ENCODE assay signal across 16 cellular contexts in the genomic region with DNA sequence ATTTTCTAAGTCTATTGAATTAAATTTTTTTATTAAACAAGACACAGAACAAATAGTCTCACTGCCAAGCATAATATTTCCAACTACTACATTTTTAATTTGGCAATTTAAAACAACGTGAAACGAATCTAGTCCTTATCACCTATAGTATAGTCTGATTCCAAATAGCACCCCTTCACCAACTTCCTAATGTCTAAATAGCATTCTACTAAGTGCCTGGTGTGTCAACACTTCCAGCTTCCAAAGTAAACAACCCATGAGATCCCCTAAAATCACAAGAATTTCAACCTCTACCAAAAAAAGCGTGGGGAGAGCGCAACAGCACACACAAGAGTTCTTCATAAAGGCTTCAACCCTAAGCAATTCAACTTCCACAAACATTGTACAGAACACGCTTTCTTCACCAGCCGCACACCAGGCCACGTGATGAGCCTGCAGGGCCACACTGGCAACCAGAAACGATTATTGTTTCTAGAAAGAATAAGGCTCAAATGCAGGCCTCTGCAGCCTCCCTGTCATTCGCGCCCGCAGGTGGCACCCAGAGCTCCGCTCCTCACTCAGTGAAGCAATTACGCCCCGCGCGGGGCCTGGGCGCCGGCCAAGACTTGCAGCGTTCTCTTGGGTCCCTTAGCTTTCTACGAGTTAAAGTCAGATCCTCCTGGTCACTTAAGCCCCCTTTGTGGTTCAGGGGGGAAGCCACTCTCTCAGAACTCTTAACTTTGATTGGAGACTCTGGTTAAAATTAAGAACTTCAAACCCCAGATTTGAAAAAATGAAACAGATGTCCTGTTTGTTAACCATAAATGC. TPM values are rescaled to one million over a fixed set of nuclear protein-coding genes. Genes with fewer than 3 reads are reported as not detected.
A peak's percentile ranks its signal among the peaks of the same experiment; 100 is the strongest.
DNase-seq lines count a peak whose midpoint lies in the region; ATAC-seq, FAIRE-seq and TF ChIP-seq lines count a peak whose summit lies in the region.
"Had no signal": no experiment of that assay in that cellular context is flagged by ENCODE, and none has a peak within 500 bp of the region (broad histone marks: within the 10 kb centered on the region; RNA-seq: fewer than 3 reads in every experiment).

No MANE protein-coding gene starts in this region.

- H3K9me3 ChIP-seq in neural cell (ENCODE audit: low read length) (no peaks in the 10 kb centered on the region), small intestine (ENCODE audit: control insufficient read depth, low read depth) (no peaks in the 10 kb centered on the region)
- H3K9me3 ChIP-seq: lower lobe of right lung had no signal

- no peaks in the 10 kb centered on the region for H3F3A ChIP-seq in neural cell (ENCODE audit: insufficient read depth, low read length, poor library complexity, severe bottlenecking)

- H3K4me1 ChIP-seq in small intestine (ENCODE audit: control insufficient read depth in 2 of 2, insufficient read depth in 1 of 2, low read depth in 1 of 2, low read length in 1 of 2), result peaks cover 0 to 3% of the 10 kb centered on the region in 2 donors

- H4K20me1 ChIP-seq in neural cell (ENCODE audit: insufficient read depth), result no peaks in the 10 kb centered on the region

- TF ChIP-seq RAD21 in neural cell (conservative IDR thresholded peaks at IDR 0.05), result no peak

- no peak overlapping the region for H2AFZ ChIP-seq in neural cell (ENCODE audit: low read depth, low read length)

- H3K79me2 ChIP-seq in neural cell (replicated peaks; ENCODE audit: insufficient read depth, low read length), result no peaks in the 10 kb centered on the region

- H3K36me3 ChIP-seq in neural cell (ENCODE audit: insufficient read depth, low read length) (no peaks in the 10 kb centered on the region), small intestine (ENCODE audit: control insufficient read depth in 2 of 2, insufficient read depth in 2 of 2, low read length in 2 of 2) (no peaks in the 10 kb centered on the region)
- H3K36me3 ChIP-seq: lower lobe of right lung, ovary, WERI-Rb-1 had no signal

- ATAC-seq in HG02571 (IDR thresholded peaks at IDR 0.05; ENCODE audit: unreplicated experiment), result peak; percentile 71
- ATAC-seq in GM19023 (IDR thresholded peaks at IDR 0.05; ENCODE audit: unreplicated experiment), result no peak
- ATAC-seq: Right ventricle myocardium inferior had no signal

- DNase-seq in DMS53 (lab: John Stamatoyannopoulos, UW) (peak; percentile 44), DMS53 treated with DMSO at 0.1 percent for 48 hours (lab: John Stamatoyannopoulos, UW; ENCODE audit: unreplicated experiment) (no peak), coronary artery (ENCODE audit: low spot score) (no peak), D721Med (ENCODE audit: insufficient read length, low spot score) (no peak), small intestine (no peak)
- DNase-seq: activated naive CD4-positive, alpha-beta T cell; Karpas-422; lower lobe of right lung; ovary; stimulated activated naive CD4-positive, alpha-beta T cell treated with Interleukin-2 at 50 U/mL for 16 hours; WERI-Rb-1 had no signal

- no peak overlapping the region for H3K27ac ChIP-seq in coronary artery
- no peak overlapping the region for H3K27ac ChIP-seq in neural cell (ENCODE audit: low read length)
- no peak overlapping the region for H3K27ac ChIP-seq in small intestine (ENCODE audit: low read depth in 1 of 2, low read length in 1 of 2)
- H3K27ac ChIP-seq: 22Rv1, lower lobe of right lung, ovary, WERI-Rb-1 had no signal

- WGBS in small intestine, 3 donors, result 7 to 14% (median 8%) methylated on average over 20 of the region's 20 CpGs

- TF ChIP-seq EP300 in neural cell (conservative IDR thresholded peaks at IDR 0.05; ENCODE audit: poor library complexity, severe bottlenecking), result no peak

- H3K4me3 ChIP-seq in coronary artery, result peak overlapping the region; percentile 47
- no peak overlapping the region for H3K4me3 ChIP-seq in neural cell (ENCODE audit: low read length)
- no peak overlapping the region for H3K4me3 ChIP-seq in small intestine (ENCODE audit: low read depth in 1 of 2, low read length in 2 of 2)
- H3K4me3 ChIP-seq: lower lobe of right lung, ovary had no signal

- no peaks in the 10 kb centered on the region for H3K9me2 ChIP-seq in neural cell (ENCODE audit: insufficient read depth, low read length)

- H3K27me3 ChIP-seq in neural cell (ENCODE audit: insufficient read depth, low read depth, low read length), result peaks cover 94% of the 10 kb centered on the region
- H3K27me3 ChIP-seq in small intestine (ENCODE audit: control insufficient read depth in 2 of 2, insufficient read depth in 2 of 2, low read length in 2 of 2), result peaks cover 5 to 42% of the 10 kb centered on the region in 2 donors
- H3K27me3 ChIP-seq: ovary had no signal

- FAIRE-seq in D721Med (lab: Jason Lieb, UNC) (no peak), small intestine (lab: Jason Lieb, UNC) (no peak)

- no peak overlapping the region for H3K9ac ChIP-seq in neural cell (ENCODE audit: low read length)

- H3K4me2 ChIP-seq in neural cell (ENCODE audit: low read length), result no peak overlapping the region

- TF ChIP-seq CTCF in coronary artery (IDR thresholded peaks at IDR 0.05) (no peak), neural cell (IDR thresholded peaks at IDR 0.05; ENCODE audit: poor library complexity, severe bottlenecking) (no peak), D721Med (IDR thresholded peaks at IDR 0.05; ENCODE audit: insufficient read depth, missing control alignments) (no peak)

TF ChIP-seq in neural cell, 6 proteins besides CTCF, POLR2A, EP300 and RAD21:
- TF ChIP-seq EZH2 (IDR thresholded peaks at IDR 0.05; ENCODE audit: borderline replicate concordance, insufficient read depth, low read length, poor library complexity, severe bottlenecking), result peak; percentile 40
- TF ChIP-seq POLR2AphosphoS5 (IDR thresholded peaks at IDR 0.05), result no peak
- no peak for TF ChIP-seq SMC3 (conservative IDR thresholded peaks at IDR 0.05; ENCODE audit: poor library complexity)
- TF ChIP-seq TAF1 (IDR thresholded peaks at IDR 0.05; ENCODE audit: low read depth), result no peak
- TF ChIP-seq MXI1 (conservative IDR thresholded peaks at IDR 0.05; ENCODE audit: poor library complexity, severe bottlenecking), result no peak
- TF ChIP-seq, protein P1, sequence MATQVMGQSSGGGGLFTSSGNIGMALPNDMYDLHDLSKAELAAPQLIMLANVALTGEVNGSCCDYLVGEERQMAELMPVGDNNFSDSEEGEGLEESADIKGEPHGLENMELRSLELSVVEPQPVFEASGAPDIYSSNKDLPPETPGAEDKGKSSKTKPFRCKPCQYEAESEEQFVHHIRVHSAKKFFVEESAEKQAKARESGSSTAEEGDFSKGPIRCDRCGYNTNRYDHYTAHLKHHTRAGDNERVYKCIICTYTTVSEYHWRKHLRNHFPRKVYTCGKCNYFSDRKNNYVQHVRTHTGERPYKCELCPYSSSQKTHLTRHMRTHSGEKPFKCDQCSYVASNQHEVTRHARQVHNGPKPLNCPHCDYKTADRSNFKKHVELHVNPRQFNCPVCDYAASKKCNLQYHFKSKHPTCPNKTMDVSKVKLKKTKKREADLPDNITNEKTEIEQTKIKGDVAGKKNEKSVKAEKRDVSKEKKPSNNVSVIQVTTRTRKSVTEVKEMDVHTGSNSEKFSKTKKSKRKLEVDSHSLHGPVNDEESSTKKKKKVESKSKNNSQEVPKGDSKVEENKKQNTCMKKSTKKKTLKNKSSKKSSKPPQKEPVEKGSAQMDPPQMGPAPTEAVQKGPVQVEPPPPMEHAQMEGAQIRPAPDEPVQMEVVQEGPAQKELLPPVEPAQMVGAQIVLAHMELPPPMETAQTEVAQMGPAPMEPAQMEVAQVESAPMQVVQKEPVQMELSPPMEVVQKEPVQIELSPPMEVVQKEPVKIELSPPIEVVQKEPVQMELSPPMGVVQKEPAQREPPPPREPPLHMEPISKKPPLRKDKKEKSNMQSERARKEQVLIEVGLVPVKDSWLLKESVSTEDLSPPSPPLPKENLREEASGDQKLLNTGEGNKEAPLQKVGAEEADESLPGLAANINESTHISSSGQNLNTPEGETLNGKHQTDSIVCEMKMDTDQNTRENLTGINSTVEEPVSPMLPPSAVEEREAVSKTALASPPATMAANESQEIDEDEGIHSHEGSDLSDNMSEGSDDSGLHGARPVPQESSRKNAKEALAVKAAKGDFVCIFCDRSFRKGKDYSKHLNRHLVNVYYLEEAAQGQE (IDR thresholded peaks at IDR 0.05; ENCODE audit: borderline replicate concordance), result no peak
TF ChIP-seq in neural cell: peak in this region for 1.

RNA-seq across cellular contexts. Expression of gene SIM1, which starts 18.4 kb away (rescaled TPM):
- not detected in 2 replicates for polyA plus RNA-seq in neural cell
- not detected in 2 replicates for polyA minus RNA-seq in neural cell
- polyA plus RNA-seq in small intestine, result not detected
- polyA plus RNA-seq: ovary had no signal
